ENCODE assay signal across 21 cellular contexts in the genomic region with DNA sequence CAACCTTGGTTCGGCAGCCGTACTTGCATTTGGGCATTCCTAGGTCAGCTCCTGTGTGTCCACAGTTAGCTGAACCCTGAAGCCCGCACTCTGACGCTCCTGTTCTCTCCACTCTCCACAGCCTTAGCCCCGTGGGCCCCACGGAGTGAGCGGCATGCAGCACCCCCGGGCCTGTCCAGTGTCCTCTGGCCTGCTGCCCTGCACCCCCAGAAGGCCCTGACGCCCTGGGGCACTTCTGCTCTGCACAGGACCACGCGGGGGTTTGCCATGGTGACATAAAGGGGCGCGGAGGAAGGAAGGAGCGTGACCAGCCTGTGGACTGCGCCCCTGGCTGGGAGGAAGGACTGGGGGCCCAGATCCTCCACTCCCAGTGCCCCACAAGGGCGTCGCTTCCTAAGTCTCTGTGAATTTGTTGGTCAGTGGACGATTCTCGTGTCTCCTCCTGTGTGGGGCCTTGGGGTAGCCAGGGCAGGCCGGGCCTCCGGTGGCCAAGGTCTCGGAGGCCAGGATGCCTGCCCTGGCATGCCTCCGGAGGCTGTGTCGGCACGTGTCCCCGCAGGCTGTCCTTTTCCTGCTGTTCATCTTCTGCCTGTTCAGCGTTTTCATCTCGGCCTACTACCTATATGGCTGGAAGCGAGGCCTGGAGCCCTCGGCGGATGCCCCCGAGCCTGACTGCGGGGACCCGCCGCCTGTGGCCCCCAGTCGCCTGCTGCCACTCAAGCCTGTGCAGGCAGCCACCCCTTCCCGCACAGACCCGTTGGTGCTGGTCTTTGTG. TPM values are rescaled to one million over a fixed set of nuclear protein-coding genes. Genes with fewer than 3 reads are reported as not detected.
DNase-seq lines count a peak whose midpoint lies in the region; ATAC-seq, FAIRE-seq and TF ChIP-seq lines count a peak whose summit lies in the region.
"Had no signal": no experiment of that assay in that cellular context is flagged by ENCODE, and none has a peak within 500 bp of the region (broad histone marks: within the 10 kb centered on the region; RNA-seq: fewer than 3 reads in every experiment).

No MANE protein-coding gene starts in this region.

- TF ChIP-seq CTCF in A549 (IDR thresholded peaks at IDR 0.05) (no peak), VCaP (conservative IDR thresholded peaks at IDR 0.05) (no peak), esophagus muscularis mucosa (IDR thresholded peaks at IDR 0.05) (no peak), pancreas (IDR thresholded peaks at IDR 0.05) (no peak), brain microvascular endothelial cell (IDR thresholded peaks at IDR 0.05; ENCODE audit: low read depth, low read length, missing control alignments) (no peak)

- no peak for DNase-seq in A549 (ENCODE audit: low read depth in 1 of 2, low spot score in 1 of 2)
- DNase-seq in esophagus muscularis mucosa (ENCODE audit: extremely low spot score), result no peak
- peak in 2 of 6 donors; percentile 49 to 75 for DNase-seq in pancreas
- no peak for DNase-seq in brain microvascular endothelial cell
- DNase-seq in activated CD4-positive, alpha-beta memory T cell treated with anti-CD3 and anti-CD28 coated beads for 36 hours, result no peak
- no peak for DNase-seq in GM23248
- DNase-seq: activated CD4-positive, CD25-positive, alpha-beta regulatory T cell treated with anti-CD3 and anti-CD28 coated beads, Interleukin-2, amount 50 U/mL, for 72 hours; activated CD8-positive, alpha-beta T cell treated with anti-CD3 and anti-CD28 coated beads for 36 hours; H9; NCI-H2081; NCI-H226; stimulated activated CD4-positive, alpha-beta T cell treated with anti-CD3 and anti-CD28 coated beads, Interleukin-15, amount 100 ng/mL, for 24 hours; stimulated activated naive CD4-positive, alpha-beta T cell had no signal

- no peak for TF ChIP-seq RAD21 in A549 (conservative IDR thresholded peaks at IDR 0.05 in 1 of 2, IDR thresholded peaks at IDR 0.05 in 1 of 2)

- H3K4me1 Mint-ChIP-seq in activated CD4-positive, alpha-beta memory T cell treated with anti-CD3 and anti-CD28 coated beads for 36 hours (ENCODE audit: low read depth), result no peaks in the 10 kb centered on the region
- H3K4me1 Mint-ChIP-seq: activated T-helper 17 cell treated with anti-CD3 and anti-CD28 coated beads, Interleukin-2, amount 50 U/mL, for 72 hours had no signal

- no peaks in the 10 kb centered on the region for H3K9me2 ChIP-seq in GM23248 (ENCODE audit: insufficient read depth)

- H3K36me3 Mint-ChIP-seq in activated CD4-positive, alpha-beta memory T cell treated with anti-CD3 and anti-CD28 coated beads for 36 hours, result no peaks in the 10 kb centered on the region
- H3K36me3 Mint-ChIP-seq: activated naive CD4-positive, alpha-beta T cell treated with anti-CD3 and anti-CD28 coated beads, Interleukin-2, amount 50 U/mL, for 72 hours had no signal

- peaks cover 53% of the 10 kb centered on the region for H3F3A ChIP-seq in GM23248 (ENCODE audit: insufficient read depth)

- no peak for ATAC-seq in A549
- no peak for ATAC-seq in pancreas
- no peak for ATAC-seq in GM21528 (IDR thresholded peaks at IDR 0.05; ENCODE audit: low FRiP score, unreplicated experiment)
- ATAC-seq: activated CD8-positive, alpha-beta T cell treated with anti-CD3 and anti-CD28 coated beads for 36 hours; activated naive CD4-positive, alpha-beta T cell treated with anti-CD3 and anti-CD28 coated beads, Interleukin-2, amount 50 U/mL, for 72 hours; activated T-helper 17 cell treated with anti-CD3 and anti-CD28 coated beads, Interleukin-2, amount 50 U/mL, for 72 hours had no signal

- FAIRE-seq in A549 (lab: Jason Lieb, UNC), result no peak
- no peak for FAIRE-seq in pancreas (lab: Jason Lieb, UNC)
- FAIRE-seq: endometrium, keratinocyte, TTC549 had no signal

- H3K27me3 Mint-ChIP-seq in activated CD4-positive, alpha-beta memory T cell treated with anti-CD3 and anti-CD28 coated beads for 36 hours, result no peaks in the 10 kb centered on the region
- H3K27me3 Mint-ChIP-seq: activated CD8-positive, alpha-beta T cell treated with anti-CD3 and anti-CD28 coated beads for 36 hours; activated T-helper 17 cell treated with anti-CD3 and anti-CD28 coated beads, Interleukin-2, amount 50 U/mL, for 72 hours; memory B cell had no signal

- no peaks in the 10 kb centered on the region for H4K20me1 ChIP-seq in GM23248 (ENCODE audit: insufficient read depth)

- peaks cover 83% of the 10 kb centered on the region for H3K4me1 ChIP-seq in A549
- H3K4me1 ChIP-seq in esophagus muscularis mucosa, result peaks cover 94 to 98% (median 96%) of the 10 kb centered on the region in 4 donors
- H3K4me1 ChIP-seq in pancreas, result peaks cover 45 to 67% (median 66%) of the 10 kb centered on the region in 3 donors
- H3K4me1 ChIP-seq in GM23248 (ENCODE audit: insufficient read depth), result peaks cover 50% of the 10 kb centered on the region

- H3K9me3 ChIP-seq in A549 (no peaks in the 10 kb centered on the region), esophagus muscularis mucosa (no peaks in the 10 kb centered on the region), pancreas (no peaks in the 10 kb centered on the region), GM23248 (ENCODE audit: low read depth) (no peaks in the 10 kb centered on the region)

- 94% methylated on average over 28 of the region's 38 CpGs for WGBS in A549 (ENCODE audit: missing lambda C conversion rate)
- 86% methylated on average over 35 of the region's 38 CpGs for WGBS in esophagus muscularis mucosa
- WGBS in pancreas, 2 donors, result 69 to 76% methylated on average over 38 of the region's 38 CpGs
- 91 to 92% methylated on average over 33 to 36 of the region's 38 CpGs for WGBS in GM23248 (ENCODE audit: low coverage in 1 of 2, low lambda C conversion rate in 2 of 2, missing lambda C conversion rate in 2 of 2), 2 experiments

- H3K9ac ChIP-seq in GM23248, result no peak overlapping the region

- H3K79me2 ChIP-seq in GM23248 (ENCODE audit: insufficient read depth), result peaks cover 96% of the 10 kb centered on the region

- H3K9me3 Mint-ChIP-seq in activated CD4-positive, alpha-beta memory T cell treated with anti-CD3 and anti-CD28 coated beads for 36 hours, result no peaks in the 10 kb centered on the region
- H3K9me3 Mint-ChIP-seq: activated CD8-positive, alpha-beta T cell treated with anti-CD3 and anti-CD28 coated beads for 36 hours; activated naive CD4-positive, alpha-beta T cell treated with anti-CD3 and anti-CD28 coated beads, Interleukin-2, amount 50 U/mL, for 72 hours; activated T-helper 17 cell treated with anti-CD3 and anti-CD28 coated beads, Interleukin-2, amount 50 U/mL, for 72 hours; H9; memory B cell had no signal

- no peak overlapping the region for H3K4me3 Mint-ChIP-seq in activated CD4-positive, alpha-beta memory T cell treated with anti-CD3 and anti-CD28 coated beads for 36 hours
- H3K4me3 Mint-ChIP-seq: activated CD8-positive, alpha-beta T cell treated with anti-CD3 and anti-CD28 coated beads for 36 hours; activated T-helper 17 cell treated with anti-CD3 and anti-CD28 coated beads, Interleukin-2, amount 50 U/mL, for 72 hours; H9; memory B cell had no signal

- H3K4me3 ChIP-seq in A549, result no peak overlapping the region
- H3K4me3 ChIP-seq in esophagus muscularis mucosa, result no peak overlapping the region
- H3K4me3 ChIP-seq in pancreas, result no peak overlapping the region
- no peak overlapping the region for H3K4me3 ChIP-seq in brain microvascular endothelial cell (ENCODE audit: low read depth, low read length)
- no peak overlapping the region for H3K4me3 ChIP-seq in GM23248

- peaks cover 0 to 34% (median 16%) of the 10 kb centered on the region in 4 donors for H3K36me3 ChIP-seq in esophagus muscularis mucosa
- H3K36me3 ChIP-seq in pancreas, result peaks cover 0 to 10% (median 0%) of the 10 kb centered on the region in 3 donors
- H3K36me3 ChIP-seq in brain microvascular endothelial cell (replicated peaks), result peaks cover 25% of the 10 kb centered on the region
- H3K36me3 ChIP-seq in GM23248 (ENCODE audit: low read depth), result peaks cover 22% of the 10 kb centered on the region; the same call in 1 of the 2 replicates

- CTCF ChIA-PET in A549 (lab: Yijun Ruan, JAX), result interaction anchor here (1.6 to 20.8 kb wide), 3 partner anchors 24 to 61 kb away, joined by 7 to 439 read pairs (median 211); partner anchors contain the start of gene NDST1
- CTCF ChIA-PET in activated CD4-positive, alpha-beta memory T cell treated with anti-CD3 and anti-CD28 coated beads for 36 hours (lab: Charles Lee), result no interaction called here

- H3K27ac Mint-ChIP-seq in activated CD4-positive, alpha-beta memory T cell treated with anti-CD3 and anti-CD28 coated beads for 36 hours, result no peak overlapping the region
- H3K27ac Mint-ChIP-seq: activated CD8-positive, alpha-beta T cell treated with anti-CD3 and anti-CD28 coated beads for 36 hours; activated T-helper 17 cell treated with anti-CD3 and anti-CD28 coated beads, Interleukin-2, amount 50 U/mL, for 72 hours; H9 had no signal

- H3K27ac ChIP-seq in A549 (peak overlapping the region; percentile 9 to 92; a peak in 3 of 6 replicates), VCaP (peak overlapping the region; percentile 11; the same call in 1 of the 2 replicates), esophagus muscularis mucosa (replicated peaks in 1 of 4) (peak overlapping the region in 3 of 4 donors; percentile 23 to 30 (median 25)), pancreas (peak overlapping the region in 3 of 4 donors; percentile 6 to 46 (median 33)), brain microvascular endothelial cell (no peak overlapping the region), GM23248 (no peak overlapping the region)

- TF ChIP-seq POLR2A in A549 (IDR thresholded peaks at IDR 0.05; ENCODE audit: low read length), result no peak
- TF ChIP-seq POLR2A in esophagus muscularis mucosa (IDR thresholded peaks at IDR 0.05; ENCODE audit: low read depth), result no peak

- in situ Hi-C loops in brain microvascular endothelial cell (cut with HindIII; ENCODE audit: low pct_ligation_motif_present, low sequenced_read_pairs), result no loop called here
- in situ Hi-C loops in GM23248 (cut with MboI), result loop anchor here (5.0 kb wide), 1 partner anchor 54 kb away; no protein-coding TSS in a partner anchor

- intact Hi-C loops in esophagus muscularis mucosa (cut with DNase I) (loop anchor here (5.0 kb wide), 1 partner anchor 34 kb away; no protein-coding TSS in a partner anchor), pancreas (cut with DNase I) (loop anchor here (5.0 to 10.0 kb wide), 3 partner anchors 34 to 59 kb away; no protein-coding TSS in a partner anchor)
- intact Hi-C loops in activated CD4-positive, alpha-beta memory T cell treated with anti-CD3 and anti-CD28 coated beads for 36 hours (cut with micrococcal nuclease), result no loop called here

- TF ChIP-seq EP300 in A549 (IDR thresholded peaks at IDR 0.05) (no peak), esophagus muscularis mucosa (IDR thresholded peaks at IDR 0.05) (no peak)

- H3K4me2 ChIP-seq in A549, result no peak overlapping the region
- H3K4me2 ChIP-seq in GM23248 (ENCODE audit: unreplicated experiment), result no peak overlapping the region

- POLR2A ChIA-PET in A549 (lab: Yijun Ruan, JAX), result no interaction called here
- POLR2A ChIA-PET in activated CD4-positive, alpha-beta memory T cell treated with anti-CD3 and anti-CD28 coated beads for 36 hours (lab: Charles Lee), result no interaction called here

- H3K27me3 ChIP-seq in esophagus muscularis mucosa, result no peaks in the 10 kb centered on the region
- no peaks in the 10 kb centered on the region for H3K27me3 ChIP-seq in pancreas
- no peaks in the 10 kb centered on the region for H3K27me3 ChIP-seq in brain microvascular endothelial cell (replicated peaks)
- H3K27me3 ChIP-seq in GM23248 (replicated peaks; ENCODE audit: insufficient read depth), result no peaks in the 10 kb centered on the region

- H2AFZ ChIP-seq in GM23248, result no peak overlapping the region

RNA-seq across cellular contexts. Expression of gene NDST1, which starts 13.0 kb away (rescaled TPM):
- 24.4 and 27.7 TPM in 2 replicates for polyA plus RNA-seq in A549 (2011; rRNA removed)
- 28.2 and 45.6 TPM in 2 replicates for polyA plus RNA-seq in A549 (2012; cell fraction: cytosol; rRNA removed)
- 70.2 and 91.2 TPM in 2 replicates for polyA plus RNA-seq in A549 (2012; cell fraction: nucleus; rRNA removed)
- 50.8 to 59.7 TPM (median 55.8 TPM) in 3 replicates for polyA plus RNA-seq in A549 (2017; fragmentation: RNase III; extraction: RNeasy Plus Mini Kit Qiagen cat#74134 plus additional on column Dnase treatment)
- 37.2 and 50.7 TPM in 2 replicates for polyA minus RNA-seq in A549 (2011; rRNA and poly(A)+ RNA removed)
- 100 to 1,000 TPM in 1 of 4 donors, 10 to 100 TPM in 3; 48.2 to 113 (median 74.5) TPM for total RNA-seq in esophagus muscularis mucosa
- total RNA-seq in pancreas, result 10 to 100 TPM; 35.5 to 57.2 (median 41.0) TPM
- 10 to 100 TPM in 1 of 2 donors, 1 to 10 TPM in 1; 9.9 to 20.2 TPM for polyA plus RNA-seq in pancreas
- total RNA-seq in activated CD4-positive, alpha-beta memory T cell treated with anti-CD3 and anti-CD28 coated beads for 36 hours, result 1 to 10 TPM; 2.5 to 2.6 TPM
- total RNA-seq in GM23248 (2014; rRNA removed; shearing (Covaris generic)), result 129 and 159 TPM in 2 replicates
- 39.1 and 41.3 TPM in 2 replicates for polyA plus RNA-seq in GM23248 (2016; fragmentation: Nextera tagmentation; extraction: Ambion mirVana)

Comparison
In these comparisons a context has a peak if more than half of its experiments do, and no peak if none do; other contexts are left out.
1. H3K27ac ChIP-seq: peak in A549 (2 of 2), VCaP (single experiment), esophagus muscularis mucosa (3 of 4) and pancreas (3 of 4); none in brain microvascular endothelial cell (single experiment) and GM23248 (single experiment).
2. RNA of gene NDST1, which starts 13.0 kb away (total RNA-seq): 129 to 159 TPM in GM23248, 48.2 to 113 TPM in esophagus muscularis mucosa and 35.5 to 57.2 TPM in pancreas; 2.5 to 2.6 TPM in activated CD4-positive, alpha-beta memory T cell treated with anti-CD3 and anti-CD28 coated beads for 36 hours; every median in the first group is over 10 times any median in the second.